ENCODE assay signal across 1 cellular context in the genomic region with DNA sequence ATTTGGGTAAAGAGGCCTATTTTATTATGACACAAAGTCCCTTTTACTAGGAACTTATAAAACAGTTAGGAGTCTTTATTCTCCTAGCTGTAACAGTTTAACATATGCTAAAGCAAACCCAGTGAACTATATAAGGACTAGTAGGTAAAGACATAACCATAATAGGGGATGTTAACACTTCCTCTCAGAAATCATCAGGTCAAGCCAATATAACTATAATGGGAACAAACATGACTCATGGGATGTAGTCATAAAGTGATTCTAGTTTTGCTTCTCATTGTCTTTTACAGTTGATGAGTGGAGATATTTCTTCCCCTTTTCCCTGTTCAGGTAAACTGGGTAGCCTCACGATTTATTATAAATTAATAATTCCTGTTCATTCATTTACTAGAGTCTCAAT.
TF ChIP-seq lines count a peak whose summit lies in the region.

No MANE protein-coding gene starts in this region.

TF ChIP-seq in GM12878, 131 proteins besides CTCF, POLR2A, EP300 and RAD21 (continued from another document and continues in another):
- no peak for TF ChIP-seq TAF1 (IDR thresholded peaks at IDR 0.05; ENCODE audit: borderline replicate concordance, low read depth, low read length)
- no peak for TF ChIP-seq ETV6 (conservative IDR thresholded peaks at IDR 0.05 in 1 of 2, IDR thresholded peaks at IDR 0.05 in 1 of 2; ENCODE audit: borderline replicate concordance in 1 of 2, low read depth in 1 of 2)
- TF ChIP-seq SIX5 (IDR thresholded peaks at IDR 0.05; ENCODE audit: low read depth, low read length, severe bottlenecking), result no peak
- TF ChIP-seq, protein P1, sequence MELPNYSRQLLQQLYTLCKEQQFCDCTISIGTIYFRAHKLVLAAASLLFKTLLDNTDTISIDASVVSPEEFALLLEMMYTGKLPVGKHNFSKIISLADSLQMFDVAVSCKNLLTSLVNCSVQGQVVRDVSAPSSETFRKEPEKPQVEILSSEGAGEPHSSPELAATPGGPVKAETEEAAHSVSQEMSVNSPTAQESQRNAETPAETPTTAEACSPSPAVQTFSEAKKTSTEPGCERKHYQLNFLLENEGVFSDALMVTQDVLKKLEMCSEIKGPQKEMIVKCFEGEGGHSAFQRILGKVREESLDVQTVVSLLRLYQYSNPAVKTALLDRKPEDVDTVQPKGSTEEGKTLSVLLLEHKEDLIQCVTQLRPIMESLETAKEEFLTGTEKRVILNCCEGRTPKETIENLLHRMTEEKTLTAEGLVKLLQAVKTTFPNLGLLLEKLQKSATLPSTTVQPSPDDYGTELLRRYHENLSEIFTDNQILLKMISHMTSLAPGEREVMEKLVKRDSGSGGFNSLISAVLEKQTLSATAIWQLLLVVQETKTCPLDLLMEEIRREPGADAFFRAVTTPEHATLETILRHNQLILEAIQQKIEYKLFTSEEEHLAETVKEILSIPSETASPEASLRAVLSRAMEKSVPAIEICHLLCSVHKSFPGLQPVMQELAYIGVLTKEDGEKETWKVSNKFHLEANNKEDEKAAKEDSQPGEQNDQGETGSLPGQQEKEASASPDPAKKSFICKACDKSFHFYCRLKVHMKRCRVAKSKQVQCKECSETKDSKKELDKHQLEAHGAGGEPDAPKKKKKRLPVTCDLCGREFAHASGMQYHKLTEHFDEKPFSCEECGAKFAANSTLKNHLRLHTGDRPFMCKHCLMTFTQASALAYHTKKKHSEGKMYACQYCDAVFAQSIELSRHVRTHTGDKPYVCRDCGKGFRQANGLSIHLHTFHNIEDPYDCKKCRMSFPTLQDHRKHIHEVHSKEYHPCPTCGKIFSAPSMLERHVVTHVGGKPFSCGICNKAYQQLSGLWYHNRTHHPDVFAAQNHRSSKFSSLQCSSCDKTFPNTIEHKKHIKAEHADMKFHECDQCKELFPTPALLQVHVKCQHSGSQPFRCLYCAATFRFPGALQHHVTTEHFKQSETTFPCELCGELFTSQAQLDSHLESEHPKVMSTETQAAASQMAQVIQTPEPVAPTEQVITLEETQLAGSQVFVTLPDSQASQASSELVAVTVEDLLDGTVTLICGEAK (IDR thresholded peaks at IDR 0.05; ENCODE audit: borderline replicate concordance), result no peak
- no peak for TF ChIP-seq BRCA1 (IDR thresholded peaks at IDR 0.05; ENCODE audit: low read depth, low read length)
- no peak for TF ChIP-seq CBFB (IDR thresholded peaks at IDR 0.05; ENCODE audit: low read depth)
- no peak for TF ChIP-seq PML (IDR thresholded peaks at IDR 0.05; ENCODE audit: low read length)
- no peak for TF ChIP-seq NFXL1 (IDR thresholded peaks at IDR 0.05; ENCODE audit: borderline replicate concordance)
- TF ChIP-seq CREM (IDR thresholded peaks at IDR 0.05; ENCODE audit: low read depth), result peak; percentile 32; the same call in 1 of the 2 replicates
- TF ChIP-seq ZNF592 (IDR thresholded peaks at IDR 0.05), result no peak
- TF ChIP-seq MXI1 (IDR thresholded peaks at IDR 0.05; ENCODE audit: low read depth, low read length), result no peak
- TF ChIP-seq BMI1 (IDR thresholded peaks at IDR 0.05; ENCODE audit: borderline replicate concordance), result no peak
- TF ChIP-seq ZNF207 (IDR thresholded peaks at IDR 0.05; ENCODE audit: borderline replicate concordance), result no peak
- TF ChIP-seq, protein P2, sequence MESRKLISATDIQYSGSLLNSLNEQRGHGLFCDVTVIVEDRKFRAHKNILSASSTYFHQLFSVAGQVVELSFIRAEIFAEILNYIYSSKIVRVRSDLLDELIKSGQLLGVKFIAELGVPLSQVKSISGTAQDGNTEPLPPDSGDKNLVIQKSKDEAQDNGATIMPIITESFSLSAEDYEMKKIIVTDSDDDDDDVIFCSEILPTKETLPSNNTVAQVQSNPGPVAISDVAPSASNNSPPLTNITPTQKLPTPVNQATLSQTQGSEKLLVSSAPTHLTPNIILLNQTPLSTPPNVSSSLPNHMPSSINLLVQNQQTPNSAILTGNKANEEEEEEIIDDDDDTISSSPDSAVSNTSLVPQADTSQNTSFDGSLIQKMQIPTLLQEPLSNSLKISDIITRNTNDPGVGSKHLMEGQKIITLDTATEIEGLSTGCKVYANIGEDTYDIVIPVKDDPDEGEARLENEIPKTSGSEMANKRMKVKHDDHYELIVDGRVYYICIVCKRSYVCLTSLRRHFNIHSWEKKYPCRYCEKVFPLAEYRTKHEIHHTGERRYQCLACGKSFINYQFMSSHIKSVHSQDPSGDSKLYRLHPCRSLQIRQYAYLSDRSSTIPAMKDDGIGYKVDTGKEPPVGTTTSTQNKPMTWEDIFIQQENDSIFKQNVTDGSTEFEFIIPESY (IDR thresholded peaks at IDR 0.05), result no peak
- TF ChIP-seq RB1 (IDR thresholded peaks at IDR 0.05; ENCODE audit: borderline replicate concordance), result no peak
- TF ChIP-seq MEF2A (IDR thresholded peaks at IDR 0.05; ENCODE audit: insufficient read depth, low read depth, low read length), result peak; percentile 32; the same call in 1 of the 2 replicates
- no peak for TF ChIP-seq HDAC6 (IDR thresholded peaks at IDR 0.05; ENCODE audit: unreplicated experiment)
- no peak for TF ChIP-seq GATAD2B (conservative IDR thresholded peaks at IDR 0.05; ENCODE audit: low read depth)
- peak; percentile 56; the same call in 1 of the 2 replicates for TF ChIP-seq MTA2 (IDR thresholded peaks at IDR 0.05; ENCODE audit: low read depth)
- peak; percentile 17 for TF ChIP-seq MEF2B (IDR thresholded peaks at IDR 0.05; ENCODE audit: partially characterized antibody, poor library complexity, severe bottlenecking)
- TF ChIP-seq HDGF (IDR thresholded peaks at IDR 0.05), result no peak
- TF ChIP-seq PAX5 (IDR thresholded peaks at IDR 0.05; ENCODE audit: borderline replicate concordance, low read depth, low read length), result no peak
- TF ChIP-seq GABPA (IDR thresholded peaks at IDR 0.05; ENCODE audit: low read depth), result 0 out of 2 replicates have a peak, but pooled peaks have one; percentile 16
- TF ChIP-seq SMAD5 (IDR thresholded peaks at IDR 0.05; ENCODE audit: low read depth), result no peak
- TF ChIP-seq SP1 (IDR thresholded peaks at IDR 0.05; ENCODE audit: low read depth, low read length), result no peak
- TF ChIP-seq ESRRA (IDR thresholded peaks at IDR 0.05; ENCODE audit: low read length), result no peak
- 0 out of 2 replicates have a peak, but pooled peaks have one; percentile 41 for TF ChIP-seq BCL11A (IDR thresholded peaks at IDR 0.05; ENCODE audit: low read depth, low read length)
- TF ChIP-seq IKZF1 (conservative IDR thresholded peaks at IDR 0.05), result 0 out of 2 replicates have a peak, but pooled peaks have one; percentile 18
- peak; percentile 32; the same call in 1 of the 2 replicates for TF ChIP-seq RUNX3 (IDR thresholded peaks at IDR 0.05; ENCODE audit: low read length)
- TF ChIP-seq PAX8 (IDR thresholded peaks at IDR 0.05), result no peak
- peak in 1 of 2 experiments; percentile 20; a peak in 2 of 4 replicates for TF ChIP-seq IKZF2 (IDR thresholded peaks at IDR 0.05)
- no peak for TF ChIP-seq YBX1 (IDR thresholded peaks at IDR 0.05)
- TF ChIP-seq WRNIP1 (IDR thresholded peaks at IDR 0.05; ENCODE audit: borderline replicate concordance, low read depth, low read length), result no peak
- TF ChIP-seq MYC (IDR thresholded peaks at IDR 0.05; ENCODE audit: insufficient read depth, insufficient read length, insufficient replicate concordance, low read length, severe bottlenecking), result no peak
- TF ChIP-seq TCF3 (IDR thresholded peaks at IDR 0.05; ENCODE audit: borderline replicate concordance, insufficient read depth, low read depth, low read length), result no peak
- TF ChIP-seq RELA (IDR thresholded peaks at IDR 0.05; ENCODE audit: borderline replicate concordance, partially characterized antibody), result no peak
- no peak for TF ChIP-seq RBBP5 (conservative IDR thresholded peaks at IDR 0.05)
- TF ChIP-seq SRF (IDR thresholded peaks at IDR 0.05; ENCODE audit: low read depth in 2 of 2, low read length in 2 of 2), result peak in 1 of 2 experiments; percentile 85; a peak in 1 of 4 replicates
- TF ChIP-seq NKRF (conservative IDR thresholded peaks at IDR 0.05), result no peak
- no peak for TF ChIP-seq BCLAF1 (IDR thresholded peaks at IDR 0.05)
- TF ChIP-seq SKIL (IDR thresholded peaks at IDR 0.05; ENCODE audit: low read depth, poor library complexity, severe bottlenecking), result no peak
- no peak for TF ChIP-seq FOXK2 (IDR thresholded peaks at IDR 0.05)
- TF ChIP-seq SMARCA5 (IDR thresholded peaks at IDR 0.05), result no peak
- no peak for TF ChIP-seq MLLT1 (IDR thresholded peaks at IDR 0.05)
- no peak for TF ChIP-seq SIN3A (IDR thresholded peaks at IDR 0.05; ENCODE audit: low read depth, low read length)
- no peak for TF ChIP-seq ZNF217 (IDR thresholded peaks at IDR 0.05)
